Comparison of ENCODE assay signal across 6 cellular contexts in the genomic region with DNA sequence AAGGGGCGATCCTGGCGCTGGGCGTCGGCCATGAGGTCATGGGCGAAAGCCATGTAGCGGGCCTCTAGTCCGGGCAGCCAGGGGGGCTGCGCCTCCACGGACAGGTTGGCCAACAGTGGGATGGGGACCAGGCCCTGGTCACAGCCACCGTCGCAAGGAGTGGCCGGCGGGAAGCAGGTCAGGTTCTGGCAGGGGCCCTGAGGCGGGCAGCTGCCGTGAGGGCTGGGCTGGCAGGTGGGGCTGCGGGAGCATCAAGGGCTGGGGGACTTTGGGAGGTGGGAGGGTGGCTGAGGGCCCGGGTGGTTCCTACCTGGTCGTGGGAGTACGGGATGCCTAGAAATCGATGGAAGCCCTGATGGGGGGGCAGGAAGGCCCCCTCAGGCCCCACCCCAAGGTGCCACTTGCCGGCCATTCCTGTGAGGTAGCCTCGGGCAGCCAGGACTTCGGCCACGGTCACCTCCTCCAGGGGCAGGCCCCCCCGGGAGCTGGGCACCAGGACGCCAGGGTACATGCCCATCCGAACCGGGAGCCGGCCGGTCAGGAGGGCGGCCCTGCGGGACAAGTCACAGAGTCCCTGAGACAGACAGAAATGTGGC. TPM values are rescaled to one million over a fixed set of nuclear protein-coding genes. Genes with fewer than 3 reads are reported as not detected.
A peak's percentile ranks its signal among the peaks of the same experiment; 100 is the strongest.
DNase-seq lines count a peak whose midpoint lies in the region; ATAC-seq and TF ChIP-seq lines count a peak whose summit lies in the region.

No MANE protein-coding gene starts in this region.

- no peaks in the 10 kb centered on the region for H3K9me3 ChIP-seq in PC-3 (ENCODE audit: low read length)
- no peaks in the 10 kb centered on the region for H3K9me3 ChIP-seq in esophagus squamous epithelium
- H3K9me3 ChIP-seq in spleen = no peaks in the 10 kb centered on the region

- H3K4me3 ChIP-seq in PC-3 (ENCODE audit: low read length) = peak overlapping the region; percentile 92
- H3K4me3 ChIP-seq in esophagus squamous epithelium = peak overlapping the region; percentile 83 to 95 (median 91)
- peak overlapping the region; percentile 61 to 90 (median 66) for H3K4me3 ChIP-seq in spleen

- H3K36me3 ChIP-seq in PC-3 (ENCODE audit: low read depth, low read length) (no peaks in the 10 kb centered on the region), esophagus squamous epithelium (peaks cover 4 to 24% (median 14%) of the 10 kb centered on the region in 3 donors), spleen (peaks cover 0 to 28% (median 15%) of the 10 kb centered on the region in 6 donors)

- H3K27me3 ChIP-seq in PC-3 (ENCODE audit: low read length) = no peaks in the 10 kb centered on the region
- no peaks in the 10 kb centered on the region for H3K27me3 ChIP-seq in esophagus squamous epithelium
- H3K27me3 ChIP-seq in spleen (replicated peaks in 1 of 7) = no peaks in the 10 kb centered on the region

- 75 to 82% methylated on average over 12 to 14 of the region's 32 CpGs for WGBS in esophagus squamous epithelium, 2 donors
- WGBS in spleen, 5 donors = 85 to 92% (median 91%) methylated on average over 19 to 32 of the region's 32 CpGs

- peak overlapping the region; percentile 99 for H3K4me2 ChIP-seq in PC-3 (ENCODE audit: low read length)

- intact Hi-C loops in PC-3 (cut with micrococcal nuclease) = no loop called here
- intact Hi-C loops in esophagus squamous epithelium (cut with DNase I) = no loop called here
- intact Hi-C loops in spleen (cut with DNase I; ENCODE audit: low total_unique reads) = no loop called here

- no peaks in the 10 kb centered on the region for H4K20me1 ChIP-seq in PC-3 (ENCODE audit: low read length)

- CTCF ChIA-PET in PC-3 (lab: Charles Lee) = no interaction called here

- H2AFZ ChIP-seq in PC-3 (ENCODE audit: low read length) = peak overlapping the region; percentile 93; the same call in 1 of the 2 replicates

- H3K4me1 ChIP-seq in PC-3 (ENCODE audit: insufficient read depth, low read length) (peaks cover 19% of the 10 kb centered on the region), esophagus squamous epithelium (peaks cover 24 to 50% (median 26%) of the 10 kb centered on the region in 3 donors), spleen (peaks cover 12 to 62% (median 40%) of the 10 kb centered on the region in 6 donors)

- peak overlapping the region; percentile 65 for H3K9ac ChIP-seq in PC-3 (ENCODE audit: low read length)

- H3K27ac ChIP-seq in PC-3 (ENCODE audit: low read length) (no peak overlapping the region), esophagus squamous epithelium (peak overlapping the region; percentile 88 to 94 (median 92)), spleen (peak overlapping the region; percentile 79 to 92 (median 88))

- peaks cover 3% of the 10 kb centered on the region; the same call in 1 of the 2 replicates for H3K79me2 ChIP-seq in PC-3 (ENCODE audit: low read length)

- TF ChIP-seq CTCF in PC-3 (conservative IDR thresholded peaks at IDR 0.05; ENCODE audit: low read depth, low read length) = no peak
- no peak for TF ChIP-seq CTCF in esophagus squamous epithelium (IDR thresholded peaks at IDR 0.05)
- TF ChIP-seq CTCF in spleen (IDR thresholded peaks at IDR 0.05 in 8 of 11, conservative IDR thresholded peaks at IDR 0.05 in 3 of 11) = no peak

- no peaks in the 10 kb centered on the region for H3K9me2 ChIP-seq in PC-3 (replicated peaks; ENCODE audit: low read length)

- H3F3A ChIP-seq in PC-3 (ENCODE audit: low read length, unreplicated experiment) = no peaks in the 10 kb centered on the region

- DNase-seq in PC-3 = no peak
- DNase-seq in esophagus squamous epithelium (lab: John Stamatoyannopoulos, UW) = no peak
- peak; percentile 89 for DNase-seq in spleen
- no peak for DNase-seq in anterior cingulate cortex (lab: John Stamatoyannopoulos, UW)

- POLR2A ChIA-PET in PC-3 (lab: Charles Lee; ENCODE audit: unreplicated experiment) = no interaction called here

- TF ChIP-seq POLR2A in esophagus squamous epithelium (IDR thresholded peaks at IDR 0.05) = no peak
- no peak for TF ChIP-seq POLR2A in spleen (IDR thresholded peaks at IDR 0.05)

- BruUV-seq in PC-3 (replicated peaks; lab: Mats Ljungman, UMichigan) = no TSS peak

- ATAC-seq in PC-3 = no peak; the same call in 1 of the 2 replicates
- ATAC-seq in GM19397 (IDR thresholded peaks at IDR 0.05; ENCODE audit: unreplicated experiment) = no peak
- no peak for ATAC-seq in HG02571 (IDR thresholded peaks at IDR 0.05; ENCODE audit: unreplicated experiment)

RNA-seq across cellular contexts. Expression of a gene that starts 1.0 kb away (rescaled TPM):
- 11.3 and 16.7 TPM in 2 replicates for total RNA-seq in PC-3 (2014; rRNA removed)
- 10 to 100 TPM; 18.7 to 47.0 (median 28.6) TPM for total RNA-seq in esophagus squamous epithelium
- 10 to 100 TPM; 51.0 to 80.2 (median 58.7) TPM for total RNA-seq in spleen
- polyA plus RNA-seq in spleen = 100 to 1,000 TPM in 1 of 3 donors, 10 to 100 TPM in 2; 26.0 to 108 (median 86.7) TPM

RNA-seq across cellular contexts. Expression of a gene that starts 26.4 kb away (rescaled TPM):
- 1.2 and 1.5 TPM in 2 replicates for total RNA-seq in PC-3 (2014; rRNA removed)
- total RNA-seq in esophagus squamous epithelium = 1 to 10 TPM; 1.3 to 2.9 (median 1.7) TPM
- 1 to 10 TPM in 3 of 7 donors, under 1 TPM in 4; 0.64 to 2.7 (median 0.79) TPM for total RNA-seq in spleen
- under 1 TPM; 0.22 to 0.99 (median 0.29) TPM for polyA plus RNA-seq in spleen

RNA-seq across cellular contexts. Expression of a gene that starts 44.3 kb away (rescaled TPM):
- total RNA-seq in PC-3 (2014; rRNA removed) = 27.0 and 31.5 TPM in 2 replicates
- 10 to 100 TPM; 16.7 to 51.2 (median 35.4) TPM for total RNA-seq in esophagus squamous epithelium
- total RNA-seq in spleen = 100 to 1,000 TPM in 5 of 7 donors, 10 to 100 TPM in 2; 94.4 to 142 (median 111) TPM
- polyA plus RNA-seq in spleen = 100 to 1,000 TPM; 161 to 502 (median 339) TPM

RNA-seq across cellular contexts. Expression of a gene that starts 45.7 kb away (rescaled TPM):
- total RNA-seq in PC-3 (2014; rRNA removed) = 3.7 and 6.8 TPM in 2 replicates
- total RNA-seq in esophagus squamous epithelium = 1 to 10 TPM; 3.7 to 5.9 (median 4.5) TPM
- total RNA-seq in spleen = 100 to 1,000 TPM in 3 of 7 donors, 10 to 100 TPM in 4; 55.5 to 264 (median 89.1) TPM
- 100 to 1,000 TPM in 1 of 3 donors, 10 to 100 TPM in 1, 1 to 10 TPM in 1; 9.9 to 112 (median 31.8) TPM for polyA plus RNA-seq in spleen

RNA-seq across cellular contexts. Expression of a gene that starts 48.7 kb away (rescaled TPM):
- total RNA-seq in PC-3 (2014; rRNA removed) (13.1 and 17.5 TPM in 2 replicates), esophagus squamous epithelium (10 to 100 TPM in 1 of 4 donors, 1 to 10 TPM in 3; 3.5 to 17.6 (median 8.2) TPM), spleen (10 to 100 TPM; 25.0 to 46.4 (median 31.5) TPM)
- 10 to 100 TPM; 23.6 to 55.3 (median 37.0) TPM for polyA plus RNA-seq in spleen
